Comparison of ENCODE assay signal across 1 cellular context in the genomic region with DNA sequence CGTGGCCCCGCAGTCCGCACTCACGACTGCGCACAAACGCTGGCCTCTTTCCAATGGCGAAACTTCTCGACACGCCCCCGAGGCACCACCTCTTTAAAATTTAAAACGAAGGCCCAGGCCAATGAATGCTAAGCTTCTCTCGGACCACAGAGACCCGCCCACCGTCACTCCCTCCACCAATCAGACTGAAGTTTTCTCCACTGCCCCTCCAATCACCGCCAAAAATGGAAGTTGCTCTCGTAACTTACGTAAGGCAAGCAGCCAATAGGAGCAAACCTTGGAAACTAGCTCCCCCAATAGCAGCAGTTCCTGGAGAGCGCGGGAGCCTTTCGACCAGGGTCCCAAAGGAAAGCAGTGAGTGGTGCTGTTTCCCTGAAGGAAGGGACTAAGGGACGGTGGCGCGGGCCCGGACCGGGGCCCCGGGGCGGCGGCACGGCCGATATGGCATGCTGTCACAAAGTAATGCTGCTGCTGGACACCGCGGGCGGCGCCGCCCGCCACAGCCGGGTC.
A peak's percentile ranks its signal among the peaks of the same experiment; 100 is the strongest.
TF ChIP-seq lines count a peak whose summit lies in the region.

A gene with protein sequence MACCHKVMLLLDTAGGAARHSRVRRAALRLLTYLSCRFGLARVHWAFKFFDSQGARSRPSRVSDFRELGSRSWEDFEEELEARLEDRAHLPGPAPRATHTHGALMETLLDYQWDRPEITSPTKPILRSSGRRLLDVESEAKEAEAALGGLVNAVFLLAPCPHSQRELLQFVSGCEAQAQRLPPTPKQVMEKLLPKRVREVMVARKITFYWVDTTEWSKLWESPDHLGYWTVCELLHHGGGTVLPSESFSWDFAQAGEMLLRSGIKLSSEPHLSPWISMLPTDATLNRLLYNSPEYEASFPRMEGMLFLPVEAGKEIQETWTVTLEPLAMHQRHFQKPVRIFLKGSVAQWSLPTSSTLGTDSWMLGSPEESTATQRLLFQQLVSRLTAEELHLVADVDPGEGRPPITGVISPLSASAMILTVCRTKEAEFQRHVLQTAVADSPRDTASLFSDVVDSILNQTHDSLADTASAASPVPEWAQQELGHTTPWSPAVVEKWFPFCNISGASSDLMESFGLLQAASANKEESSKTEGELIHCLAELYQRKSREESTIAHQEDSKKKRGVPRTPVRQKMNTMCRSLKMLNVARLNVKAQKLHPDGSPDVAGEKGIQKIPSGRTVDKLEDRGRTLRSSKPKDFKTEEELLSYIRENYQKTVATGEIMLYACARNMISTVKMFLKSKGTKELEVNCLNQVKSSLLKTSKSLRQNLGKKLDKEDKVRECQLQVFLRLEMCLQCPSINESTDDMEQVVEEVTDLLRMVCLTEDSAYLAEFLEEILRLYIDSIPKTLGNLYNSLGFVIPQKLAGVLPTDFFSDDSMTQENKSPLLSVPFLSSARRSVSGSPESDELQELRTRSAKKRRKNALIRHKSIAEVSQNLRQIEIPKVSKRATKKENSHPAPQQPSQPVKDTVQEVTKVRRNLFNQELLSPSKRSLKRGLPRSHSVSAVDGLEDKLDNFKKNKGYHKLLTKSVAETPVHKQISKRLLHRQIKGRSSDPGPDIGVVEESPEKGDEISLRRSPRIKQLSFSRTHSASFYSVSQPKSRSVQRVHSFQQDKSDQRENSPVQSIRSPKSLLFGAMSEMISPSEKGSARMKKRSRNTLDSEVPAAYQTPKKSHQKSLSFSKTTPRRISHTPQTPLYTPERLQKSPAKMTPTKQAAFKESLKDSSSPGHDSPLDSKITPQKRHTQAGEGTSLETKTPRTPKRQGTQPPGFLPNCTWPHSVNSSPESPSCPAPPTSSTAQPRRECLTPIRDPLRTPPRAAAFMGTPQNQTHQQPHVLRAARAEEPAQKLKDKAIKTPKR (N-terminal part only) (plus strand): TSS at position 324 of the 510 bp plus-strand sequence. CDS start 118 bp downstream, at position 442.

TF ChIP-seq in HepG2, 621 proteins besides CTCF, POLR2A, EP300 and RAD21 (continued from another document and continues in another):
- TF ChIP-seq, protein P1, sequence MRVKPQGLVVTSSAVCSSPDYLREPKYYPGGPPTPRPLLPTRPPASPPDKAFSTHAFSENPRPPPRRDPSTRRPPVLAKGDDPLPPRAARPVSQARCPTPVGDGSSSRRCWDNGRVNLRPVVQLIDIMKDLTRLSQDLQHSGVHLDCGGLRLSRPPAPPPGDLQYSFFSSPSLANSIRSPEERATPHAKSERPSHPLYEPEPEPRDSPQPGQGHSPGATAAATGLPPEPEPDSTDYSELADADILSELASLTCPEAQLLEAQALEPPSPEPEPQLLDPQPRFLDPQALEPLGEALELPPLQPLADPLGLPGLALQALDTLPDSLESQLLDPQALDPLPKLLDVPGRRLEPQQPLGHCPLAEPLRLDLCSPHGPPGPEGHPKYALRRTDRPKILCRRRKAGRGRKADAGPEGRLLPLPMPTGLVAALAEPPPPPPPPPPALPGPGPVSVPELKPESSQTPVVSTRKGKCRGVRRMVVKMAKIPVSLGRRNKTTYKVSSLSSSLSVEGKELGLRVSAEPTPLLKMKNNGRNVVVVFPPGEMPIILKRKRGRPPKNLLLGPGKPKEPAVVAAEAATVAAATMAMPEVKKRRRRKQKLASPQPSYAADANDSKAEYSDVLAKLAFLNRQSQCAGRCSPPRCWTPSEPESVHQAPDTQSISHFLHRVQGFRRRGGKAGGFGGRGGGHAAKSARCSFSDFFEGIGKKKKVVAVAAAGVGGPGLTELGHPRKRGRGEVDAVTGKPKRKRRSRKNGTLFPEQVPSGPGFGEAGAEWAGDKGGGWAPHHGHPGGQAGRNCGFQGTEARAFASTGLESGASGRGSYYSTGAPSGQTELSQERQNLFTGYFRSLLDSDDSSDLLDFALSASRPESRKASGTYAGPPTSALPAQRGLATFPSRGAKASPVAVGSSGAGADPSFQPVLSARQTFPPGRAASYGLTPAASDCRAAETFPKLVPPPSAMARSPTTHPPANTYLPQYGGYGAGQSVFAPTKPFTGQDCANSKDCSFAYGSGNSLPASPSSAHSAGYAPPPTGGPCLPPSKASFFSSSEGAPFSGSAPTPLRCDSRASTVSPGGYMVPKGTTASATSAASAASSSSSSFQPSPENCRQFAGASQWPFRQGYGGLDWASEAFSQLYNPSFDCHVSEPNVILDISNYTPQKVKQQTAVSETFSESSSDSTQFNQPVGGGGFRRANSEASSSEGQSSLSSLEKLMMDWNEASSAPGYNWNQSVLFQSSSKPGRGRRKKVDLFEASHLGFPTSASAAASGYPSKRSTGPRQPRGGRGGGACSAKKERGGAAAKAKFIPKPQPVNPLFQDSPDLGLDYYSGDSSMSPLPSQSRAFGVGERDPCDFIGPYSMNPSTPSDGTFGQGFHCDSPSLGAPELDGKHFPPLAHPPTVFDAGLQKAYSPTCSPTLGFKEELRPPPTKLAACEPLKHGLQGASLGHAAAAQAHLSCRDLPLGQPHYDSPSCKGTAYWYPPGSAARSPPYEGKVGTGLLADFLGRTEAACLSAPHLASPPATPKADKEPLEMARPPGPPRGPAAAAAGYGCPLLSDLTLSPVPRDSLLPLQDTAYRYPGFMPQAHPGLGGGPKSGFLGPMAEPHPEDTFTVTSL (CRISPR knock-in tag; IDR thresholded peaks at IDR 0.05; ENCODE audit: borderline replicate concordance) = no peak
- TF ChIP-seq, protein P2, sequence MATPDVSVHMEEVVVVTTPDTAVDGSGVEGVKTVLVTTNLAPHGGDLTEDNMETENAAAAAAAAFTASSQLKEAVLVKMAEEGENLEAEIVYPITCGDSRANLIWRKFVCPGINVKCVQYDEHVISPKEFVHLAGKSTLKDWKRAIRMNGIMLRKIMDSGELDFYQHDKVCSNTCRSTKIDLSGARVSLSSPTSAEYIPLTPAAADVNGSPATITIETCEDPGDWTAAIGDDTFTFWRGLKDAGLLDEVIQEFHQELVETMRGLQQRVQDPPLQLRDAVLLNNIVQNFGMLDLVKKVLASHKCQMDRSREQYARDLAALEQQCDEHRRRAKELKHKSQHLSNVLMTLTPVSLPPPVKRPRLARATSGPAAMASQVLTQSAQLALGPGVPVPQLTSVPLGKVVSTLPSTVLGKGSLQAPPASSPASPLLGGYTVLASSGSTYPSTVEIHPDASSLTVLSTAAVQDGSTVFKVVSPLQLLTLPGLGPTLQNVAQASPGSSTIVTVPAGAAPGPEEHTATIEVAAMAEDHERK (CRISPR knock-in tag; IDR thresholded peaks at IDR 0.05; ENCODE audit: low read depth) = no peak
- TF ChIP-seq ISX (CRISPR knock-in tag; conservative IDR thresholded peaks at IDR 0.05) = no peak
- TF ChIP-seq SSRP1 (CRISPR knock-in tag; IDR thresholded peaks at IDR 0.05) = no peak
- TF ChIP-seq, protein P3, sequence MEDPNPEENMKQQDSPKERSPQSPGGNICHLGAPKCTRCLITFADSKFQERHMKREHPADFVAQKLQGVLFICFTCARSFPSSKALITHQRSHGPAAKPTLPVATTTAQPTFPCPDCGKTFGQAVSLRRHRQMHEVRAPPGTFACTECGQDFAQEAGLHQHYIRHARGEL (CRISPR knock-in tag; IDR thresholded peaks at IDR 0.05) = no peak
- TF ChIP-seq DNMT1 (CRISPR knock-in tag; IDR thresholded peaks at IDR 0.05) = no peak
- TF ChIP-seq, protein P4, sequence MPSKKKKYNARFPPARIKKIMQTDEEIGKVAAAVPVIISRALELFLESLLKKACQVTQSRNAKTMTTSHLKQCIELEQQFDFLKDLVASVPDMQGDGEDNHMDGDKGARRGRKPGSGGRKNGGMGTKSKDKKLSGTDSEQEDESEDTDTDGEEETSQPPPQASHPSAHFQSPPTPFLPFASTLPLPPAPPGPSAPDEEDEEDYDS (CRISPR knock-in tag; IDR thresholded peaks at IDR 0.05) = peak; percentile 74
- no peak for TF ChIP-seq ZFP36 (IDR thresholded peaks at IDR 0.05; ENCODE audit: borderline replicate concordance, low read depth, low read length, partially characterized antibody)
- TF ChIP-seq GLI4 (CRISPR knock-in tag; IDR thresholded peaks at IDR 0.05; ENCODE audit: borderline replicate concordance) = no peak; the same call in 1 of the 2 replicates
- peak; percentile 55; the same call in 1 of the 2 replicates for TF ChIP-seq LCORL (IDR thresholded peaks at IDR 0.05)
- peak; percentile 56; the same call in 1 of the 2 replicates for TF ChIP-seq LCORL (CRISPR knock-in tag; IDR thresholded peaks at IDR 0.05)
- TF ChIP-seq ZNF326 (CRISPR knock-in tag; IDR thresholded peaks at IDR 0.05; ENCODE audit: borderline replicate concordance) = no peak
- 0 out of 2 replicates have a peak, but pooled peaks have one; percentile 24 for TF ChIP-seq ZSCAN21 (CRISPR knock-in tag; IDR thresholded peaks at IDR 0.05; ENCODE audit: borderline replicate concordance)
- peak; percentile 66; the same call in 1 of the 2 replicates for TF ChIP-seq ZNF724P (CRISPR knock-in tag; IDR thresholded peaks at IDR 0.05; ENCODE audit: borderline replicate concordance)
- TF ChIP-seq ZNF383 (CRISPR knock-in tag; IDR thresholded peaks at IDR 0.05; ENCODE audit: borderline replicate concordance) = no peak
- TF ChIP-seq, protein P5, sequence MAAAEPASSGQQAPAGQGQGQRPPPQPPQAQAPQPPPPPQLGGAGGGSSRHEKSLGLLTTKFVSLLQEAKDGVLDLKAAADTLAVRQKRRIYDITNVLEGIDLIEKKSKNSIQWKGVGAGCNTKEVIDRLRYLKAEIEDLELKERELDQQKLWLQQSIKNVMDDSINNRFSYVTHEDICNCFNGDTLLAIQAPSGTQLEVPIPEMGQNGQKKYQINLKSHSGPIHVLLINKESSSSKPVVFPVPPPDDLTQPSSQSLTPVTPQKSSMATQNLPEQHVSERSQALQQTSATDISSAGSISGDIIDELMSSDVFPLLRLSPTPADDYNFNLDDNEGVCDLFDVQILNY (CRISPR knock-in tag; conservative IDR thresholded peaks at IDR 0.05) = peak; percentile 98
- peak; percentile 97 for TF ChIP-seq TGIF2 (CRISPR knock-in tag; IDR thresholded peaks at IDR 0.05)
- TF ChIP-seq GFI1 (CRISPR knock-in tag; IDR thresholded peaks at IDR 0.05; ENCODE audit: borderline replicate concordance) = no peak
- TF ChIP-seq, protein P6, sequence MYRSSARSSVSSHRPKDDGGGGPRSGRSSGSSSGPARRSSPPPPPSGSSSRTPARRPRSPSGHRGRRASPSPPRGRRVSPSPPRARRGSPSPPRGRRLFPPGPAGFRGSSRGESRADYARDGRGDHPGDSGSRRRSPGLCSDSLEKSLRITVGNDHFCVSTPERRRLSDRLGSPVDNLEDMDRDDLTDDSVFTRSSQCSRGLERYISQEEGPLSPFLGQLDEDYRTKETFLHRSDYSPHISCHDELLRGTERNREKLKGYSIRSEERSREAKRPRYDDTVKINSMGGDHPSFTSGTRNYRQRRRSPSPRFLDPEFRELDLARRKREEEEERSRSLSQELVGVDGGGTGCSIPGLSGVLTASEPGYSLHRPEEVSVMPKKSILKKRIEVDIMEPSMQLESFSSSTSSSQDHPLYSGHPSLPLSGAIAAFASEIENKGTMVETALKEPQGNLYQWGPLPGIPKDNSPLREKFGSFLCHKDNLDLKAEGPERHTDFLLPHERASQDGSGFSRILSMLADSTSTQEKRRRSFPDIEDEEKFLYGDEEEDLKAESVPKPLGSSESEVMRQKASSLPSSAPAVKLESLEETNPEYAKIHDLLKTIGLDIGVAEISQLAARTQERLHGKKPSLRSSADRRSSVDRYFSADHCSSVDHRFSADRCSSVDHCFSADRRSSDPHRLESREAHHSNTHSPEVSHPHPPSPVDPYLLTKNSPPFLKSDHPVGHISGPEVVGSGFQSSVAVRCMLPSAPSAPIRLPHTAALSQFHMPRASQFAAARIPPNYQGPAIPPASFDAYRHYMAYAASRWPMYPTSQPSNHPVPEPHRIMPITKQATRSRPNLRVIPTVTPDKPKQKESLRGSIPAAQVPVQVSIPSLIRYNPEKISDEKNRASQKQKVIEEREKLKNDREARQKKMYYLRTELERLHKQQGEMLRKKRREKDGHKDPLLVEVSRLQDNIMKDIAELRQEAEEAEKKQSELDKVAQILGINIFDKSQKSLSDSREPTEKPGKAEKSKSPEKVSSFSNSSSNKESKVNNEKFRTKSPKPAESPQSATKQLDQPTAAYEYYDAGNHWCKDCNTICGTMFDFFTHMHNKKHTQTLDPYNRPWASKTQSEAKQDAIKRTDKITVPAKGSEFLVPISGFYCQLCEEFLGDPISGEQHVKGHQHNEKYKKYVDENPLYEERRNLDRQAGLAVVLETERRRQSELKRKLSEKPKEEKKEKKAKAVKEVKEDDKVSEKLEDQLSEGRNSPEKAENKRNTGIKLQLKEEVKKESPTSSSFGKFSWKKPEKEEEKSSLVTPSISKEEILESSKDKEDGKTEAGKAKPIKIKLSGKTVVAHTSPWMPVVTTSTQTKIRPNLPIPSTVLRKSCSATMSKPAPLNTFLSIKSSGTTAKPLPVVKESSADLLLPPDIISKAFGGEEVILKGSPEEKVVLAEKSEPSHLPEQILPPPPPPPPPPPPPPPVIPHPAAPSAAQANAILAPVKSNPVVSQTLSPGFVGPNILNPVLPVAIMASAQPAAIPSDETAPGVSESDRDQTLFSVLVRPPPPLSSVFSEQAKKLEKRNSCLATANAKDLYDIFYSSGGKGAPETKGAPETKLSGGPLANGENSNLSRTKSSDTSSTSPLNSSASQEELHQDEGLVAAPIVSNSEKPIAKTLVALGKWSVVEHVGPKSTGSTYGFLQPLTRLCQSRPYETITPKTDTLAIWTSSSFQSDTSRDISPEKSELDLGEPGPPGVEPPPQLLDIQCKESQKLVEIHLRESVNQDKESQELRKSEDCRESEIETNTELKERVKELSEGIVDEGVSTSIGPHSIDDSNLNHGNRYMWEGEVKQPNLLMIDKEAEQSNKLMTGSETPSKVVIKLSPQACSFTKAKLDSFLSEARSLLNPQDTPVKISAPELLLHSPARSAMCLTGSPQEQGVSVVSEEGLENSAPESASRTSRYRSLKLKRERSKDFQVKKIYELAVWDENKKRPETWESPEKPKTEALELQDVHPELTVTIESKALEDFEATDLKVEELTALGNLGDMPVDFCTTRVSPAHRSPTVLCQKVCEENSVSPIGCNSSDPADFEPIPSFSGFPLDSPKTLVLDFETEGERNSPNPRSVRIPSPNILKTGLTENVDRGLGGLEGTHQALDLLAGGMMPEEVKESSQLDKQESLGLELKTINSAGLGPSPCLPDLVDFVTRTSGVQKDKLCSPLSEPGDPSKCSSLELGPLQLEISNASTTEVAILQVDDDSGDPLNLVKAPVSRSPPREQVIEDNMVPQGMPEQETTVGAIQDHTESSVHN (CRISPR knock-in tag; IDR thresholded peaks at IDR 0.05) = no peak
- TF ChIP-seq DR1 (CRISPR knock-in tag; IDR thresholded peaks at IDR 0.05) = no peak
- TF ChIP-seq, protein P7, sequence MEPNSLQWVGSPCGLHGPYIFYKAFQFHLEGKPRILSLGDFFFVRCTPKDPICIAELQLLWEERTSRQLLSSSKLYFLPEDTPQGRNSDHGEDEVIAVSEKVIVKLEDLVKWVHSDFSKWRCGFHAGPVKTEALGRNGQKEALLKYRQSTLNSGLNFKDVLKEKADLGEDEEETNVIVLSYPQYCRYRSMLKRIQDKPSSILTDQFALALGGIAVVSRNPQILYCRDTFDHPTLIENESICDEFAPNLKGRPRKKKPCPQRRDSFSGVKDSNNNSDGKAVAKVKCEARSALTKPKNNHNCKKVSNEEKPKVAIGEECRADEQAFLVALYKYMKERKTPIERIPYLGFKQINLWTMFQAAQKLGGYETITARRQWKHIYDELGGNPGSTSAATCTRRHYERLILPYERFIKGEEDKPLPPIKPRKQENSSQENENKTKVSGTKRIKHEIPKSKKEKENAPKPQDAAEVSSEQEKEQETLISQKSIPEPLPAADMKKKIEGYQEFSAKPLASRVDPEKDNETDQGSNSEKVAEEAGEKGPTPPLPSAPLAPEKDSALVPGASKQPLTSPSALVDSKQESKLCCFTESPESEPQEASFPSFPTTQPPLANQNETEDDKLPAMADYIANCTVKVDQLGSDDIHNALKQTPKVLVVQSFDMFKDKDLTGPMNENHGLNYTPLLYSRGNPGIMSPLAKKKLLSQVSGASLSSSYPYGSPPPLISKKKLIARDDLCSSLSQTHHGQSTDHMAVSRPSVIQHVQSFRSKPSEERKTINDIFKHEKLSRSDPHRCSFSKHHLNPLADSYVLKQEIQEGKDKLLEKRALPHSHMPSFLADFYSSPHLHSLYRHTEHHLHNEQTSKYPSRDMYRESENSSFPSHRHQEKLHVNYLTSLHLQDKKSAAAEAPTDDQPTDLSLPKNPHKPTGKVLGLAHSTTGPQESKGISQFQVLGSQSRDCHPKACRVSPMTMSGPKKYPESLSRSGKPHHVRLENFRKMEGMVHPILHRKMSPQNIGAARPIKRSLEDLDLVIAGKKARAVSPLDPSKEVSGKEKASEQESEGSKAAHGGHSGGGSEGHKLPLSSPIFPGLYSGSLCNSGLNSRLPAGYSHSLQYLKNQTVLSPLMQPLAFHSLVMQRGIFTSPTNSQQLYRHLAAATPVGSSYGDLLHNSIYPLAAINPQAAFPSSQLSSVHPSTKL (CRISPR knock-in tag; IDR thresholded peaks at IDR 0.05) = no peak
- TF ChIP-seq U2AF2 (IDR thresholded peaks at IDR 0.05; ENCODE audit: low read depth, low read length) = no peak
